In genomic region chr7:99141334-99141733, GRCh38 we compare ENCODE assay signal across 9 cellular contexts. TPM values are rescaled to one million over a fixed set of nuclear protein-coding genes. Genes with fewer than 3 reads are reported as not detected.
DNase-seq lines count a peak whose midpoint lies in the region; ATAC-seq, FAIRE-seq and TF ChIP-seq lines count a peak whose summit lies in the region.
"Had no signal": no experiment of that assay in that cellular context is flagged by ENCODE, and none has a peak within 500 bp of the region (broad histone marks: within the 10 kb centered on the region; RNA-seq: fewer than 3 reads in every experiment).

No MANE protein-coding gene starts in this region.

- H3K27ac ChIP-seq in K562 (ENCODE audit: extremely low read depth, low read depth, low read length) = no peak overlapping the region
- peak overlapping the region; percentile 66 to 75 (median 71) for H3K27ac ChIP-seq in right lobe of liver
- H3K27ac ChIP-seq in thyroid gland = peak overlapping the region; percentile 80 to 97 (median 82)

- DNase-seq in activated T-cell treated with anti-CD3 and anti-CD28 coated beads, Interleukin-2, amount 50 U/mL, for 4 hours = no peak
- DNase-seq in activated T-cell treated with anti-CD3 and anti-CD28 coated beads for 4 hours = no peak
- no peak for DNase-seq in K562 (ENCODE audit: extremely low read depth in 1 of 4, low spot score in 3 of 4)
- DNase-seq in right lobe of liver = no peak
- no peak for DNase-seq in thyroid gland
- DNase-seq in EL = no peak
- DNase-seq: NCI-H446 had no signal

- intact Hi-C loops in K562 (cut with micrococcal nuclease) = loop anchor here (5.0 to 10.0 kb wide), 3 partner anchors 83 to 246 kb away; no protein-coding TSS in a partner anchor
- intact Hi-C loops in right lobe of liver (cut with DNase I) = no loop called here
- intact Hi-C loops in thyroid gland (cut with DNase I) = loop anchor here (5.0 kb wide), 1 partner anchor 99 kb away; no protein-coding TSS in a partner anchor

- in situ Hi-C loops in K562 (cut with MboI) = no loop called here

- CTCF ChIA-PET in K562 (lab: Yijun Ruan, JAX; ENCODE audit: low intra/inter-chr PET ratio) = no interaction called here

- no peaks in the 10 kb centered on the region for H3K27me3 Mint-ChIP-seq in activated T-cell treated with anti-CD3 and anti-CD28 coated beads, Interleukin-2, amount 50 U/mL, for 4 hours (ENCODE audit: low read depth)

- TF ChIP-seq POLR2A in K562 (conservative IDR thresholded peaks at IDR 0.05) = no peak
- TF ChIP-seq POLR2A in right lobe of liver (IDR thresholded peaks at IDR 0.05) = no peak
- TF ChIP-seq POLR2A in thyroid gland (IDR thresholded peaks at IDR 0.05) = no peak

- H3K4me2 ChIP-seq in K562 (ENCODE audit: insufficient read depth, low read length) = no peak overlapping the region

- BruUV-seq in K562 (replicated peaks; lab: Mats Ljungman, UMichigan) = no TSS peak

- WGBS in K562 (ENCODE audit: insufficient coverage, low coverage, missing lambda C conversion rate) = 61% methylated on average over 3 of the region's 3 CpGs
- 9% methylated on average over 3 of the region's 3 CpGs for WGBS in right lobe of liver (ENCODE audit: insufficient coverage, low coverage, low lambda C conversion rate, missing lambda C conversion rate)
- WGBS in thyroid gland, 2 donors = 69 to 70% methylated on average over 3 of the region's 3 CpGs

- no peak for FAIRE-seq in K562 (lab: Jason Lieb, UNC)

- no peak overlapping the region for H3K9ac ChIP-seq in K562 (ENCODE audit: insufficient read depth in 1 of 2, low read depth in 2 of 2, low read length in 2 of 2)

- no peaks in the 10 kb centered on the region for H3K9me3 Mint-ChIP-seq in activated T-cell treated with anti-CD3 and anti-CD28 coated beads, Interleukin-2, amount 50 U/mL, for 4 hours

- H3K4me3 Mint-ChIP-seq in activated T-cell treated with anti-CD3 and anti-CD28 coated beads, Interleukin-2, amount 50 U/mL, for 4 hours = peak overlapping the region; percentile 89

- H3K4me1 ChIP-seq in K562 (replicated peaks in 1 of 2; ENCODE audit: control insufficient read depth in 2 of 2, insufficient read depth in 2 of 2, low read length in 2 of 2) (peaks cover 5 to 18% of the 10 kb centered on the region in 2 experiments; a peak in 4 of 5 replicates), right lobe of liver (peaks cover 0 to 30% (median 9%) of the 10 kb centered on the region in 4 donors), thyroid gland (peaks cover 30 to 35% of the 10 kb centered on the region in 2 donors)

- H3K9me1 ChIP-seq in K562 (ENCODE audit: control insufficient read depth, insufficient read depth, low read length) = no peaks in the 10 kb centered on the region

- no peaks in the 10 kb centered on the region for H3K27me3 ChIP-seq in K562 (ENCODE audit: control insufficient read depth in 2 of 2, insufficient read depth in 2 of 2, low read length in 2 of 2)
- H3K27me3 ChIP-seq in right lobe of liver = no peaks in the 10 kb centered on the region
- H3K27me3 ChIP-seq in thyroid gland = no peaks in the 10 kb centered on the region

- no peak for TF ChIP-seq EP300 in K562 (IDR thresholded peaks at IDR 0.05; ENCODE audit: low read length)

- H2AFZ ChIP-seq in K562 (ENCODE audit: low read depth, low read length) = no peak overlapping the region

- peak in 1 of 2 donors; percentile 5 for ATAC-seq in activated T-cell treated with anti-CD3 and anti-CD28 coated beads, Interleukin-2, amount 50 U/mL, for 4 hours
- no peak for ATAC-seq in K562
- no peak for ATAC-seq in right lobe of liver
- ATAC-seq in GM19023 (IDR thresholded peaks at IDR 0.05; ENCODE audit: unreplicated experiment) = no peak
- ATAC-seq in HG02973 (IDR thresholded peaks at IDR 0.05; ENCODE audit: unreplicated experiment) = no peak

- H4K20me1 ChIP-seq in K562 (replicated peaks; ENCODE audit: control insufficient read depth, insufficient read depth, low read length) = peaks cover 20% of the 10 kb centered on the region

- peaks cover 7% of the 10 kb centered on the region for H3K36me3 Mint-ChIP-seq in activated T-cell treated with anti-CD3 and anti-CD28 coated beads, Interleukin-2, amount 50 U/mL, for 4 hours (ENCODE audit: insufficient read depth)

- TF ChIP-seq CTCF in K562 (IDR thresholded peaks at IDR 0.05 in 2 of 3, conservative IDR thresholded peaks at IDR 0.05 in 1 of 3; ENCODE audit: insufficient read depth in 2 of 3, low read depth in 1 of 3, low read length in 3 of 3) (no peak), right lobe of liver (IDR thresholded peaks at IDR 0.05) (no peak), thyroid gland (IDR thresholded peaks at IDR 0.05) (no peak)

- peaks cover 14% of the 10 kb centered on the region; the same call in 2 of the 3 replicates for H3K36me3 ChIP-seq in K562 (ENCODE audit: control insufficient read depth, insufficient read depth, low read length)
- H3K36me3 ChIP-seq in right lobe of liver = no peaks in the 10 kb centered on the region
- no peaks in the 10 kb centered on the region for H3K36me3 ChIP-seq in thyroid gland

- peaks cover 63% of the 10 kb centered on the region for H3K79me2 ChIP-seq in K562 (ENCODE audit: control insufficient read depth, insufficient read depth, low read length)

- H3K4me1 Mint-ChIP-seq in activated T-cell treated with anti-CD3 and anti-CD28 coated beads, Interleukin-2, amount 50 U/mL, for 4 hours (ENCODE audit: low read depth) = peaks cover 48% of the 10 kb centered on the region

- POLR2A ChIA-PET in K562 (lab: Yijun Ruan, JAX) = no interaction called here

- TF ChIP-seq RAD21 in K562 (CRISPR knock-in tag; conservative IDR thresholded peaks at IDR 0.05 in 1 of 2, IDR thresholded peaks at IDR 0.05 in 1 of 2) = no peak

- no peaks in the 10 kb centered on the region for H3K9me3 ChIP-seq in K562 (replicated peaks; ENCODE audit: control insufficient read depth, insufficient read depth, low read depth, low read length)
- no peaks in the 10 kb centered on the region for H3K9me3 ChIP-seq in right lobe of liver
- H3K9me3 ChIP-seq in thyroid gland = no peaks in the 10 kb centered on the region

- H3K4me3 ChIP-seq in K562 = no peak overlapping the region
- H3K4me3 ChIP-seq in right lobe of liver = peak overlapping the region; percentile 38 to 97 (median 46)
- H3K4me3 ChIP-seq in thyroid gland (replicated peaks in 1 of 3) = no peak overlapping the region

TF ChIP-seq in K562, 482 proteins besides CTCF, POLR2A, EP300 and RAD21:
- TF ChIP-seq ZNF584 (CRISPR knock-in tag; IDR thresholded peaks at IDR 0.05; ENCODE audit: low read depth) (no peak), KDM1A (IDR thresholded peaks at IDR 0.05) (peak; percentile 12 to 42; a peak in 1 of 4 replicates), GATA2 (CRISPR knock-in tag; IDR thresholded peaks at IDR 0.05) (no peak)

RNA-seq across cellular contexts. Expression of gene SMURF1, which starts 2.6 kb away (rescaled TPM):
- 10 to 100 TPM; 15.1 to 18.1 (median 17.1) TPM for total RNA-seq in activated T-cell treated with anti-CD3 and anti-CD28 coated beads, Interleukin-2, amount 50 U/mL, for 4 hours
- total RNA-seq in K562 (2011; cell fraction: chromatin; rRNA removed; ENCODE audit: low replicate concordance) = 44.4 and 51.4 TPM in 2 replicates
- 19.2 and 23.2 TPM in 2 replicates for total RNA-seq in K562 (2011; cell fraction: nucleolus; rRNA removed)
- 27.4 and 30.5 TPM in 2 replicates for total RNA-seq in K562 (2011; cell fraction: nucleoplasm; rRNA removed)
- 13.5 and 14.8 TPM in 2 replicates for total RNA-seq in K562 (2014; rRNA removed)
- total RNA-seq in K562 (2014; rRNA removed; fragmentation: Illumina TruSeq; extraction: Trizol) = 10.5 and 11.6 TPM in 2 replicates
- 12.8 and 13.1 TPM in 2 replicates for total RNA-seq in K562 (2015; rRNA removed; fragmentation: Illumina TruSeq; extraction: Trizol)
- 18.2 and 20.1 TPM in 2 replicates for total RNA-seq in K562 (2021)
- polyA plus RNA-seq in K562 (2011; rRNA removed) = 10.1 and 10.3 TPM in 2 replicates
- polyA plus RNA-seq in K562 (2011; cell fraction: cytosol; rRNA removed) = 6.5 and 7.0 TPM in 2 replicates
- polyA plus RNA-seq in K562 (2011; cell fraction: nucleus; rRNA removed) = 15.9 and 21.8 TPM in 2 replicates
- 11.3 and 12.0 TPM in 2 replicates for polyA plus RNA-seq in K562 (2012)
- 14.4 and 16.1 TPM in 2 replicates for polyA plus RNA-seq in K562 (2014; fragmentation: Illumina TruSeq; extraction: Trizol)
- 1 to 10 TPM; 1.0 to 1.3 TPM for polyA plus RNA-seq in K562 (2014; fragmentation: Nextera tagmentation; extraction: Ambion mirVana)
- polyA plus RNA-seq in K562 (2014; rRNA removed) = 12.5 and 12.6 TPM in 2 replicates
- polyA minus RNA-seq in K562 (2011; rRNA and poly(A)+ RNA removed) = 10.2 and 11.4 TPM in 2 replicates
- polyA minus RNA-seq in K562 (2011; cell fraction: cytosol; rRNA and poly(A)+ RNA removed) = 5.6 and 7.7 TPM in 2 replicates
- 7.7 and 9.3 TPM in 2 replicates for polyA minus RNA-seq in K562 (2011; cell fraction: nucleus; rRNA and poly(A)+ RNA removed)
- 10 to 100 TPM in 4 of 6 experiments, 1 to 10 TPM in 2; 8.8 to 14.1 (median 10.9) TPM for total RNA-seq in right lobe of liver
- total RNA-seq in thyroid gland = 10 to 100 TPM; 13.9 to 20.6 (median 16.7) TPM

Comparison
In these comparisons a context has a peak if more than half of its experiments do, and no peak if none do; other contexts are left out.
1. H3K4me3 ChIP-seq: peak in right lobe of liver (3 of 3); none in K562 (single experiment) and thyroid gland (0 of 3).
2. intact Hi-C loops: an anchor here in K562 (5.0 to 10.0 kb wide) and thyroid gland (5.0 kb wide); none called in right lobe of liver.